In genomic region chr12:6915023-6915788, GRCh38 we compare ENCODE assay signal across 6 cellular contexts. TPM values are rescaled to one million over a fixed set of nuclear protein-coding genes. Genes with fewer than 3 reads are reported as not detected.
DNase-seq lines count a peak whose midpoint lies in the region; ATAC-seq and TF ChIP-seq lines count a peak whose summit lies in the region.

No MANE protein-coding gene starts in this region.

- CTCF ChIA-PET in activated CD4-positive, alpha-beta T cell treated with anti-CD3 and anti-CD28 coated beads for 36 hours (lab: Charles Lee): interaction anchor here (0.6 to 1.5 kb wide), 4 partner anchors 9 to 1034 kb away, joined by 3 to 6 read pairs (median 4); no protein-coding TSS in a partner anchor
- CTCF ChIA-PET in naive thymus-derived CD4-positive, alpha-beta T cell (lab: Charles Lee): interaction anchor here (3.1 kb wide), 1 partner anchor 10 kb away, joined by 14 read pairs; no protein-coding TSS in a partner anchor

- peak overlapping the region; percentile 90 to 94 for H3K27ac ChIP-seq in ascending aorta
- H3K27ac ChIP-seq in naive thymus-derived CD4-positive, alpha-beta T cell (ENCODE audit: low read depth, low read length): peak overlapping the region; percentile 86

- peak overlapping the region; percentile 81 to 89 for H3K4me3 ChIP-seq in ascending aorta
- H3K4me3 ChIP-seq in naive thymus-derived CD4-positive, alpha-beta T cell (ENCODE audit: low read length): peak overlapping the region; percentile 79

- peaks cover 40% of the 10 kb centered on the region for H3K36me3 Mint-ChIP-seq in activated CD4-positive, alpha-beta T cell treated with anti-CD3 and anti-CD28 coated beads for 36 hours (ENCODE audit: low read depth)
- H3K36me3 Mint-ChIP-seq in naive thymus-derived CD4-positive, alpha-beta T cell: peaks cover 0 to 33% (median 9%) of the 10 kb centered on the region in 5 donors

- no peaks in the 10 kb centered on the region for H3K27me3 Mint-ChIP-seq in activated CD4-positive, alpha-beta T cell treated with anti-CD3 and anti-CD28 coated beads for 36 hours
- peaks cover 0 to 4% (median 0%) of the 10 kb centered on the region in 5 donors for H3K27me3 Mint-ChIP-seq in naive thymus-derived CD4-positive, alpha-beta T cell

- peaks cover 5 to 18% of the 10 kb centered on the region in 2 donors for H3K36me3 ChIP-seq in ascending aorta
- H3K36me3 ChIP-seq in naive thymus-derived CD4-positive, alpha-beta T cell (ENCODE audit: control insufficient read depth in 2 of 3, insufficient read depth in 3 of 3, low read length in 3 of 3): peaks cover 5 to 37% (median 11%) of the 10 kb centered on the region in 3 experiments

- POLR2A ChIA-PET in activated CD4-positive, alpha-beta T cell treated with anti-CD3 and anti-CD28 coated beads for 36 hours (lab: Charles Lee): interaction anchor here (1.8 kb wide), 1 partner anchor 29 kb away, joined by 8 read pairs; the partner anchor contains the start of genes C12orf57 and RNU7-1
- POLR2A ChIA-PET in naive thymus-derived CD4-positive, alpha-beta T cell (lab: Charles Lee): interaction anchor here (0.9 to 5.7 kb wide), 13 partner anchors 8 to 191 kb away, joined by 3 to 50 read pairs (median 6); partner anchors contain the start of genes C12orf57, COPS7A, LRRC23 and RNU7-1

- H3K9me3 Mint-ChIP-seq in activated CD4-positive, alpha-beta T cell treated with anti-CD3 and anti-CD28 coated beads for 36 hours (ENCODE audit: low read depth): no peaks in the 10 kb centered on the region
- no peaks in the 10 kb centered on the region for H3K9me3 Mint-ChIP-seq in naive thymus-derived CD4-positive, alpha-beta T cell

- H3K4me1 Mint-ChIP-seq in activated CD4-positive, alpha-beta T cell treated with anti-CD3 and anti-CD28 coated beads for 36 hours: peaks cover 38% of the 10 kb centered on the region
- peaks cover 0 to 60% (median 36%) of the 10 kb centered on the region in 7 donors for H3K4me1 Mint-ChIP-seq in naive thymus-derived CD4-positive, alpha-beta T cell

- no peaks in the 10 kb centered on the region for H3K27me3 ChIP-seq in ascending aorta
- no peaks in the 10 kb centered on the region for H3K27me3 ChIP-seq in naive thymus-derived CD4-positive, alpha-beta T cell (ENCODE audit: control insufficient read depth in 2 of 2, insufficient read depth in 2 of 2, low read length in 2 of 2)

- H3K4me1 ChIP-seq in ascending aorta: peaks cover 4 to 11% of the 10 kb centered on the region in 2 donors
- peaks cover 11 to 14% of the 10 kb centered on the region in 2 donors for H3K4me1 ChIP-seq in naive thymus-derived CD4-positive, alpha-beta T cell (ENCODE audit: control insufficient read depth in 2 of 2, insufficient read depth in 2 of 2, low read length in 2 of 2)

- peak; percentile 54 for DNase-seq in activated CD4-positive, alpha-beta T cell treated with anti-CD3 and anti-CD28 coated beads for 36 hours
- no peak for DNase-seq in activated CD4-positive, alpha-beta T cell treated with anti-CD3 and anti-CD28 coated beads for 1 hour
- DNase-seq in ascending aorta (ENCODE audit: low spot score in 2 of 2) (no peak), cortex of kidney (lab: John Stamatoyannopoulos, UW) (no peak)
- DNase-seq in naive thymus-derived CD4-positive, alpha-beta T cell: no peak

- no peak for ATAC-seq in activated CD4-positive, alpha-beta T cell treated with anti-CD3 and anti-CD28 coated beads for 36 hours
- ATAC-seq in naive thymus-derived CD4-positive, alpha-beta T cell: no peak
- ATAC-seq in GM18520 (IDR thresholded peaks at IDR 0.05; ENCODE audit: unreplicated experiment): no peak

- intact Hi-C loops in activated CD4-positive, alpha-beta T cell treated with anti-CD3 and anti-CD28 coated beads for 36 hours (cut with DNase I, micrococcal nuclease): loop anchor here (2.0 kb wide), 3 partner anchors 14 to 104 kb away; partner anchors contain the start of genes LPCAT3 (in 1 of the 2) and SPSB2 (in 1 of the 2)
- intact Hi-C loops in ascending aorta (cut with DNase I): no loop called here
- intact Hi-C loops in naive thymus-derived CD4-positive, alpha-beta T cell (cut with micrococcal nuclease): loop anchor here (2.0 kb wide), 2 partner anchors 42 to 104 kb away; partner anchors contain the start of genes LPCAT3 (in 1 of the 2) and SPSB2 (in 1 of the 2)

- peak overlapping the region; percentile 98 for H3K4me3 Mint-ChIP-seq in activated CD4-positive, alpha-beta T cell treated with anti-CD3 and anti-CD28 coated beads for 36 hours
- peak overlapping the region; percentile 88 to 100 (median 96) for H3K4me3 Mint-ChIP-seq in naive thymus-derived CD4-positive, alpha-beta T cell

- no peak for TF ChIP-seq CTCF in ascending aorta (IDR thresholded peaks at IDR 0.05)

- H3K27ac Mint-ChIP-seq in activated CD4-positive, alpha-beta T cell treated with anti-CD3 and anti-CD28 coated beads for 36 hours: peak overlapping the region; percentile 78
- peak overlapping the region; percentile 86 to 99 (median 91) for H3K27ac Mint-ChIP-seq in naive thymus-derived CD4-positive, alpha-beta T cell

- no peaks in the 10 kb centered on the region for H3K9me3 ChIP-seq in ascending aorta
- H3K9me3 ChIP-seq in naive thymus-derived CD4-positive, alpha-beta T cell (ENCODE audit: control insufficient read depth in 2 of 3, low read length in 3 of 3): no peaks in the 10 kb centered on the region

RNA-seq across cellular contexts. Expression of gene ENO2, which starts 0.8 kb away (rescaled TPM):
- 100 to 1,000 TPM; 301 to 317 TPM for total RNA-seq in activated CD4-positive, alpha-beta T cell treated with anti-CD3 and anti-CD28 coated beads for 36 hours
- 30.3 TPM for total RNA-seq in ascending aorta
- 100 to 1,000 TPM in 3 of 5 experiments, 10 to 100 TPM in 2; 65.3 to 193 (median 178) TPM for total RNA-seq in naive thymus-derived CD4-positive, alpha-beta T cell
- 10 to 100 TPM; 22.5 to 31.0 TPM for polyA plus RNA-seq in naive thymus-derived CD4-positive, alpha-beta T cell

RNA-seq across cellular contexts. Expression of gene LRRC23, which starts 10.6 kb away (rescaled TPM):
- total RNA-seq in activated CD4-positive, alpha-beta T cell treated with anti-CD3 and anti-CD28 coated beads for 36 hours: 1 to 10 TPM; 6.4 to 7.0 TPM
- 6.6 TPM for total RNA-seq in ascending aorta
- 10 to 100 TPM in 1 of 5 experiments, 1 to 10 TPM in 4; 6.6 to 12.1 (median 7.3) TPM for total RNA-seq in naive thymus-derived CD4-positive, alpha-beta T cell
- polyA plus RNA-seq in naive thymus-derived CD4-positive, alpha-beta T cell: 1 to 10 TPM; 4.5 to 5.4 TPM

RNA-seq across cellular contexts. Expression of gene ATN1, which starts 12.6 kb away (rescaled TPM):
- 10 to 100 TPM; 32.2 to 32.4 TPM for total RNA-seq in activated CD4-positive, alpha-beta T cell treated with anti-CD3 and anti-CD28 coated beads for 36 hours
- 207 TPM for total RNA-seq in ascending aorta
- 10 to 100 TPM; 29.5 to 42.2 (median 34.4) TPM for total RNA-seq in naive thymus-derived CD4-positive, alpha-beta T cell
- polyA plus RNA-seq in naive thymus-derived CD4-positive, alpha-beta T cell: 1 to 10 TPM in 1 of 2 donors, under 1 TPM in 1; 0.95 to 2.0 TPM

RNA-seq across cellular contexts. Expression of gene RNU7-1, which starts 28.4 kb away (rescaled TPM):
- total RNA-seq in activated CD4-positive, alpha-beta T cell treated with anti-CD3 and anti-CD28 coated beads for 36 hours: not detected
- not detected for total RNA-seq in ascending aorta
- total RNA-seq in naive thymus-derived CD4-positive, alpha-beta T cell: not detected
- polyA plus RNA-seq in naive thymus-derived CD4-positive, alpha-beta T cell: not detected

RNA-seq across cellular contexts. Expression of gene C12orf57, which starts 28.6 kb away (rescaled TPM):
- 100 to 1,000 TPM; 189 to 208 TPM for total RNA-seq in activated CD4-positive, alpha-beta T cell treated with anti-CD3 and anti-CD28 coated beads for 36 hours
- total RNA-seq in ascending aorta: 558 TPM
- 100 to 1,000 TPM; 148 to 592 (median 362) TPM for total RNA-seq in naive thymus-derived CD4-positive, alpha-beta T cell
- 100 to 1,000 TPM; 394 to 401 TPM for polyA plus RNA-seq in naive thymus-derived CD4-positive, alpha-beta T cell
